29 cellular contexts compared by ENCODE assay signal in genomic region chr9:105515811-105516413, GRCh38.
"Had no signal": no experiment of that assay in that cellular context is flagged by ENCODE, and none has a peak within 500 bp of the region (broad histone marks: within the 10 kb centered on the region; RNA-seq: fewer than 3 reads in every experiment).

No MANE protein-coding gene starts in this region.

- H3K36me3 Mint-ChIP-seq: naive thymus-derived CD4-positive, alpha-beta T cell had no signal

- H3K36me3 ChIP-seq: pancreas, prostate gland had no signal

- H3K27ac ChIP-seq: epithelial cell of prostate, esophagus squamous epithelium, pancreas, prostate gland, sigmoid colon, upper lobe of left lung had no signal

- DNase-seq: activated CD4-positive, alpha-beta T cell treated with anti-CD3 and anti-CD28 coated beads for 4 hours; activated CD4-positive, alpha-beta T cell treated with anti-CD3 and anti-CD28 coated beads, Interleukin-2, amount 50 U/mL, for 4 hours; activated gamma-delta T cell; activated naive CD4-positive, alpha-beta T cell treated with anti-CD3 and anti-CD28 coated beads, Interleukin-2, amount 50 U/mL, for 16 hours; amniotic stem cell; central memory CD4-positive, alpha-beta T cell; esophagus squamous epithelium; foreskin melanocyte; kidney; left colon; mammary epithelial cell; midbrain; naive thymus-derived CD4-positive, alpha-beta T cell; nucleus accumbens; pancreas; retina; sigmoid colon; small intestine; stimulated activated CD4-positive, alpha-beta T cell treated with anti-CD3 and anti-CD28 coated beads, Interleukin-1b, Interleukin-23, amount 100 ng/mL, for 48 hours; stimulated activated CD4-positive, alpha-beta T cell treated with anti-CD3 and anti-CD28 coated beads, Interleukin-4, amount 100 ng/mL, for 4 hours; stimulated activated CD8-positive, alpha-beta memory T cell treated with anti-CD3 and anti-CD28 coated beads, Interleukin-4, amount 100 ng/mL, for 48 hours; stimulated activated naive CD8-positive, alpha-beta T cell treated with anti-CD3 and anti-CD28 coated beads, Interleukin-15, amount 100 ng/mL, for 72 hours; substantia nigra; T-helper 1 cell; upper lobe of left lung had no signal

- H3K4me3 Mint-ChIP-seq: naive thymus-derived CD4-positive, alpha-beta T cell; stimulated activated memory B cell treated with anti-CD40 and anti-IgM and Interleukin-4, amounts not matched to agents 10 μg/mL and 1 μg/mL and 100 μg/mL, for 72 hours; stimulated activated naive CD8-positive, alpha-beta T cell treated with anti-CD3 and anti-CD28 coated beads, Interleukin-15, amount 100 ng/mL, for 72 hours; T-helper 2 cell treated with Interferon-gamma antibody and Interleukin-4, amounts not matched to agents 5 μg/mL and 100 μg/mL, for 36 hours had no signal

- H3K9me3 ChIP-seq: esophagus squamous epithelium, pancreas, prostate gland, sigmoid colon, upper lobe of left lung had no signal

- H3K4me1 ChIP-seq: esophagus squamous epithelium, pancreas, prostate gland, sigmoid colon, upper lobe of left lung had no signal

- H3K27me3 ChIP-seq: esophagus squamous epithelium, pancreas, sigmoid colon, upper lobe of left lung had no signal

- H3K27me3 Mint-ChIP-seq: stimulated activated memory B cell treated with anti-CD40 and anti-IgM and Interleukin-4, amounts not matched to agents 10 μg/mL and 1 μg/mL and 100 μg/mL, for 72 hours; stimulated activated naive CD8-positive, alpha-beta T cell treated with anti-CD3 and anti-CD28 coated beads, Interleukin-15, amount 100 ng/mL, for 72 hours had no signal

- H3K27ac Mint-ChIP-seq: naive thymus-derived CD4-positive, alpha-beta T cell; stimulated activated memory B cell treated with anti-CD40 and anti-IgM and Interleukin-4, amounts not matched to agents 10 μg/mL and 1 μg/mL and 100 μg/mL, for 72 hours; stimulated activated naive CD8-positive, alpha-beta T cell treated with anti-CD3 and anti-CD28 coated beads, Interleukin-15, amount 100 ng/mL, for 72 hours; T-helper 2 cell treated with Interferon-gamma antibody and Interleukin-4, amounts not matched to agents 5 μg/mL and 100 μg/mL, for 36 hours had no signal

- H3K4me3 ChIP-seq: esophagus squamous epithelium, pancreas, prostate gland, sigmoid colon, upper lobe of left lung had no signal

- H3K4me1 Mint-ChIP-seq: naive thymus-derived CD4-positive, alpha-beta T cell; stimulated activated memory B cell treated with anti-CD40 and anti-IgM and Interleukin-4, amounts not matched to agents 10 μg/mL and 1 μg/mL and 100 μg/mL, for 72 hours; stimulated activated naive CD8-positive, alpha-beta T cell treated with anti-CD3 and anti-CD28 coated beads, Interleukin-15, amount 100 ng/mL, for 72 hours had no signal

- H3K9me3 Mint-ChIP-seq: stimulated activated naive CD8-positive, alpha-beta T cell treated with anti-CD3 and anti-CD28 coated beads, Interleukin-15, amount 100 ng/mL, for 72 hours; T-helper 2 cell treated with Interferon-gamma antibody and Interleukin-4, amounts not matched to agents 5 μg/mL and 100 μg/mL, for 36 hours had no signal

- ATAC-seq: left colon; naive thymus-derived CD4-positive, alpha-beta T cell; pancreas; stimulated activated memory B cell treated with anti-CD40 and anti-IgM and Interleukin-4, amounts not matched to agents 10 μg/mL and 1 μg/mL and 100 μg/mL, for 72 hours; stimulated activated naive CD8-positive, alpha-beta T cell treated with anti-CD3 and anti-CD28 coated beads, Interleukin-15, amount 100 ng/mL, for 72 hours had no signal
